1 cellular context compared by ENCODE assay signal in the genomic region with DNA sequence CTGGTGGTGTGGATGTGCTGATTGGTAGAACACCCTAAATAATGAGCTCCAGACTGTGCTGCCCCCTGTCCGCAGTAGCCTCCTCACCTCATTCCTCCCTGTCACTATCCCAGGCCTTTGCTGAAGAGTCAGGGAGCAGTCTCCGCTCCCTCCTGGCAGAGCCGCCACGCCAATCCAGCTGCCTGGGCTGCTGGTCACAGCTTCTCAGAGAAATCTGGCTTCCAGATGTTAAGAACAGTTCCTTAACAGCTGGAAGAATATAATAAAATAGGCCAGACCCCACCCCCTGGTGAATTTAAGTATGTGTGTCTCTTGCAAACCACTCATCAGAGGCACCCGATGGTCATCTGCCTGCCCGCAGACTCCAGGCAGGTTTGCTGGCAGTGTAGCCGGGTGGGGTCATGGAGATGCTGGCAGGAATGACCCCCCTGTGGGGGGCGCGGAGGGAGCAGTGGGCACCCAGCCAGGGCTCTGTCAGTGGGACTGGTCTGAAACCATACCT.
TF ChIP-seq lines count a peak whose summit lies in the region.

No MANE protein-coding gene starts in this region.

TF ChIP-seq in GM23338, 12 proteins besides CTCF, POLR2A, EP300 and RAD21 (continued from another document):
- TF ChIP-seq ZNF462 (CRISPR knock-in tag; IDR thresholded peaks at IDR 0.05): no peak
- no peak for TF ChIP-seq EZH2phosphoT487 (IDR thresholded peaks at IDR 0.05; ENCODE audit: unreplicated experiment)
- no peak for TF ChIP-seq POLR2AphosphoS5 (IDR thresholded peaks at IDR 0.05; ENCODE audit: low read depth)
- TF ChIP-seq, protein P1, sequence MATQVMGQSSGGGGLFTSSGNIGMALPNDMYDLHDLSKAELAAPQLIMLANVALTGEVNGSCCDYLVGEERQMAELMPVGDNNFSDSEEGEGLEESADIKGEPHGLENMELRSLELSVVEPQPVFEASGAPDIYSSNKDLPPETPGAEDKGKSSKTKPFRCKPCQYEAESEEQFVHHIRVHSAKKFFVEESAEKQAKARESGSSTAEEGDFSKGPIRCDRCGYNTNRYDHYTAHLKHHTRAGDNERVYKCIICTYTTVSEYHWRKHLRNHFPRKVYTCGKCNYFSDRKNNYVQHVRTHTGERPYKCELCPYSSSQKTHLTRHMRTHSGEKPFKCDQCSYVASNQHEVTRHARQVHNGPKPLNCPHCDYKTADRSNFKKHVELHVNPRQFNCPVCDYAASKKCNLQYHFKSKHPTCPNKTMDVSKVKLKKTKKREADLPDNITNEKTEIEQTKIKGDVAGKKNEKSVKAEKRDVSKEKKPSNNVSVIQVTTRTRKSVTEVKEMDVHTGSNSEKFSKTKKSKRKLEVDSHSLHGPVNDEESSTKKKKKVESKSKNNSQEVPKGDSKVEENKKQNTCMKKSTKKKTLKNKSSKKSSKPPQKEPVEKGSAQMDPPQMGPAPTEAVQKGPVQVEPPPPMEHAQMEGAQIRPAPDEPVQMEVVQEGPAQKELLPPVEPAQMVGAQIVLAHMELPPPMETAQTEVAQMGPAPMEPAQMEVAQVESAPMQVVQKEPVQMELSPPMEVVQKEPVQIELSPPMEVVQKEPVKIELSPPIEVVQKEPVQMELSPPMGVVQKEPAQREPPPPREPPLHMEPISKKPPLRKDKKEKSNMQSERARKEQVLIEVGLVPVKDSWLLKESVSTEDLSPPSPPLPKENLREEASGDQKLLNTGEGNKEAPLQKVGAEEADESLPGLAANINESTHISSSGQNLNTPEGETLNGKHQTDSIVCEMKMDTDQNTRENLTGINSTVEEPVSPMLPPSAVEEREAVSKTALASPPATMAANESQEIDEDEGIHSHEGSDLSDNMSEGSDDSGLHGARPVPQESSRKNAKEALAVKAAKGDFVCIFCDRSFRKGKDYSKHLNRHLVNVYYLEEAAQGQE (IDR thresholded peaks at IDR 0.05; ENCODE audit: unreplicated experiment): no peak
